Comparison of ENCODE assay signal across 38 cellular contexts in the genomic region with DNA sequence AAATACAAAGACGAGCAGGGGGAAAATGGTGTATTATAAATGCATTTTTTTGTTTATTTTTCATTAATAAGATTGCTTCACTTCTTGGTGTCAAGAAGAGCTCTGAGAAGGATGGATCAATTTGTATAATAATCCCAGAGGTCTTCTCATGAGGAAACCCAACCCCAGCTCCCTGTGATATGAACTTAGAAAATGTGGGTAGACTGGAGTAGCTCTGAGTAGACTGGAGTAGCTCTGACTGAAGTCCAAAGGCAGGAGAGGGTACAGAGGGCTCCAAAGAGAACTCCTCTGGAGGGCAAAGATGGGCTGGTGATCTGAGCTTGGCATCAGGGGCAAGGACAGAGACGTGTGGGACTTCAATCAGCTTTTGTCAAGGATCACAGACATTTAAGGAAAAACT. TPM values are rescaled to one million over a fixed set of nuclear protein-coding genes. Genes with fewer than 3 reads are reported as not detected.
"Had no signal": no experiment of that assay in that cellular context is flagged by ENCODE, and none has a peak within 500 bp of the region (broad histone marks: within the 10 kb centered on the region; RNA-seq: fewer than 3 reads in every experiment).

No MANE protein-coding gene starts in this region.

- ATAC-seq: activated CD8-positive, alpha-beta T cell treated with anti-CD3 and anti-CD28 coated beads for 36 hours; activated naive CD4-positive, alpha-beta T cell treated with anti-CD3 and anti-CD28 coated beads, Interleukin-2, amount 50 U/mL, for 72 hours; activated T-cell treated with anti-CD3 and anti-CD28 coated beads, Interleukin-2, amount 50 U/mL, for 4 hours; activated T-cell treated with anti-CD3 and anti-CD28 coated beads, Interleukin-2, amount 50 U/mL, for 72 hours; activated T-helper 17 cell treated with anti-CD3 and anti-CD28 coated beads, Interleukin-2, amount 50 U/mL, for 72 hours; body of pancreas had no signal

- H3K4me1 ChIP-seq: adrenal gland, body of pancreas, breast epithelium had no signal

- H3K27me3 ChIP-seq: adrenal gland, body of pancreas, brain microvascular endothelial cell, breast epithelium had no signal

- H3K4me3 ChIP-seq: adrenal gland, body of pancreas, breast epithelium had no signal

- H3K36me3 ChIP-seq: adrenal gland, brain microvascular endothelial cell, breast epithelium had no signal

- DNase-seq: activated B cell treated with CpG ODN at 0.5 μM for 24 hours; activated CD4-positive, alpha-beta memory T cell treated with anti-CD3 and anti-CD28 coated beads for 36 hours; activated CD4-positive, alpha-beta T cell treated with anti-CD3 and anti-CD28 coated beads for 4 hours; activated CD4-positive, alpha-beta T cell treated with anti-CD3 and anti-CD28 coated beads, Interleukin-2, amount 10 ng/mL, durations not matched to agents 24 days and 14 days; activated CD4-positive, alpha-beta T cell treated with anti-CD3 and anti-CD28 coated beads, Interleukin-2, amount 50 U/mL, for 1 hour; activated CD4-positive, alpha-beta T cell treated with anti-CD3 and anti-CD28 coated beads, Interleukin-2, amount 50 U/mL, for 4 hours; activated CD4-positive, CD25-positive, alpha-beta regulatory T cell treated with anti-CD3 and anti-CD28 coated beads, Interleukin-2, amount 50 U/mL, for 72 hours; activated CD8-positive, alpha-beta memory T cell treated with anti-CD3 and anti-CD28 coated beads, Interleukin-2, amount 50 U/mL, for 4 hours; activated CD8-positive, alpha-beta T cell treated with anti-CD3 and anti-CD28 coated beads for 36 hours; activated effector memory CD4-positive, alpha-beta T cell treated with anti-CD3 and anti-CD28 coated beads, Interleukin-2, amount 50 U/mL, for 16 hours; activated gamma-delta T cell treated with Interleukin-2 at 50 U/mL for 16 hours; activated naive CD4-positive, alpha-beta T cell; activated naive CD4-positive, alpha-beta T cell treated with anti-CD3 and anti-CD28 coated beads for 36 hours; activated naive CD4-positive, alpha-beta T cell treated with anti-CD3 and anti-CD28 coated beads, Interleukin-2, amount 50 U/mL, for 16 hours; activated naive CD8-positive, alpha-beta T cell treated with anti-CD3 and anti-CD28 coated beads for 36 hours; activated T-cell treated with anti-CD3 and anti-CD28 coated beads for 4 hours; activated T-cell treated with anti-CD3 and anti-CD28 coated beads, Interleukin-2, amount 50 U/mL, for 1 hour; activated T-cell treated with anti-CD3 and anti-CD28 coated beads, Interleukin-2, amount 50 U/mL, for 4 hours; activated T-cell treated with anti-CD3 and anti-CD28 coated beads, Interleukin-2, amount 50 U/mL, for 72 hours; adrenal gland; amniotic stem cell; body of pancreas; brain microvascular endothelial cell; central memory CD4-positive, alpha-beta T cell; T-helper 2 cell; T-helper 9 cell had no signal

- H3K9me3 ChIP-seq: adrenal gland, body of pancreas, breast epithelium had no signal

- H3K27ac ChIP-seq: adrenal gland, body of pancreas, brain microvascular endothelial cell, breast epithelium, VCaP had no signal

- FAIRE-seq: astrocyte, TTC549 had no signal

RNA-seq across cellular contexts. Expression of a gene that starts 21.4 kb away (rescaled TPM):
- total RNA-seq: activated B cell treated with CpG ODN at 0.5 μM for 24 hours; activated CD4-positive, alpha-beta memory T cell treated with anti-CD3 and anti-CD28 coated beads for 36 hours; activated CD4-positive, alpha-beta T cell treated with anti-CD3 and anti-CD28 coated beads, Interleukin-2, amount 10 ng/mL, durations not matched to agents 24 days and 14 days; activated CD8-positive, alpha-beta memory T cell treated with anti-CD3 and anti-CD28 coated beads for 36 hours; activated naive CD4-positive, alpha-beta T cell treated with anti-CD3 and anti-CD28 coated beads for 36 hours; activated naive CD8-positive, alpha-beta T cell treated with anti-CD3 and anti-CD28 coated beads for 36 hours; activated T-cell treated with anti-CD3 and anti-CD28 coated beads, Interleukin-2, amount 50 U/mL, for 4 hours; activated T-cell treated with anti-CD3 and anti-CD28 coated beads, Interleukin-2, amount 50 U/mL, for 72 hours; activated T-helper 1 cell treated with anti-CD3 and anti-CD28 coated beads, Interleukin-12 subunit alpha, Interleukin-12 subunit beta, Interleukin-2, Interleukin-4 antibody, amounts not matched to agents 30 ng/mL and 10 ng/mL and 1 ng/mL, durations not matched to agents 14 hours and 24 hours and 36 hours; astrocyte; body of pancreas; cardiac septum; cerebellum; T-helper 1 cell treated with Interleukin-12 subunit alpha and Interleukin-12 subunit beta and Interleukin-4 antibody, amounts not matched to agents 30 ng/mL and 1 ng/mL, for 36 hours had no signal
- polyA plus RNA-seq: aorta had no signal
